In the genomic region with DNA sequence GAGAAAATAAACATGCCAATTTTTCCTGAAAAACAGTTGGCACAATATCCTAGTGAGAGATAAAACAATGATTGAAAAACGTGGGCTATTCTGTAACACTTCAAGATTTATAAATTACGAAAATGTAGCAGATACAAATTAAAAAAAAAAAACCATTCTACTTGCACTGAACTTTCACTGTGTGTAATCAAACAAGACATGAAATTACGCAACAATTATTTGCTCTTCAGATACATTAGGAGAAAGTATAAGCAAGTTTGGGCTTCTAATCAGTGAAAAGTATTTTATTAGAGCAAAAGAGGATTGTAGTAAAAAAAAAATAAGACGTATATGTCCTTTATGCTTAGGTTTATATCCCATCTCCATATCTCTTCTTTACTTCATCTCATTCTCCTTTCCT, we compare ENCODE assay signal across 27 cellular contexts.
"Had no signal": no experiment of that assay in that cellular context is flagged by ENCODE, and none has a peak within 500 bp of the region (broad histone marks: within the 10 kb centered on the region; RNA-seq: fewer than 3 reads in every experiment).

No MANE protein-coding gene starts in this region.

- H3K4me1 ChIP-seq: esophagus squamous epithelium, gastrocnemius medialis, heart right ventricle, left lung, lower lobe of right lung had no signal

- H3K4me1 Mint-ChIP-seq: endodermal cell, mesothelial cell of epicardium, naive B cell had no signal

- H3K36me3 Mint-ChIP-seq: mesothelial cell of epicardium, naive B cell had no signal

- H3K4me3 ChIP-seq: esophagus squamous epithelium, gastrocnemius medialis, heart right ventricle, left lung, lower lobe of right lung, mucosa of descending colon had no signal

- FAIRE-seq: endometrium, islet of Langerhans, keratinocyte had no signal

- H3K27ac Mint-ChIP-seq: dendritic cell treated with granulocyte-macrophage colony-stimulating factor and Interleukin-4, amounts not matched to agents 40 ng/mL and 50 ng/mL, for 4 days; effector memory CD8-positive, alpha-beta T cell; endodermal cell; mesothelial cell of epicardium; naive B cell had no signal

- ATAC-seq: effector memory CD8-positive, alpha-beta T cell; esophagus mucosa; gastrocnemius medialis; heart right ventricle; left cardiac atrium; left lung; left ventricle myocardium superior; lower lobe of right lung; mucosa of descending colon had no signal

- H3K9me3 Mint-ChIP-seq: endodermal cell, mesothelial cell of epicardium had no signal

- H3K27ac ChIP-seq: epithelial cell of prostate, esophagus squamous epithelium, gastrocnemius medialis, heart right ventricle, left lung, lower lobe of right lung had no signal

- H3K27me3 ChIP-seq: esophagus squamous epithelium, gastrocnemius medialis, heart right ventricle, left lung had no signal

- DNase-seq: cortex of kidney; effector CD8-positive, alpha-beta T cell; effector memory CD8-positive, alpha-beta T cell; endodermal cell; erythroblast; esophagus squamous epithelium; foreskin fibroblast; foreskin melanocyte; gastrocnemius medialis; glutamatergic neuron; head of caudate nucleus; heart right ventricle; hippocampal formation; left cardiac atrium; left lung; left ventricle myocardium superior; lower lobe of right lung; mesenchymal stem cell; mucosa of descending colon; naive B cell had no signal

- H3K27me3 Mint-ChIP-seq: dendritic cell treated with granulocyte-macrophage colony-stimulating factor and Interleukin-4, amounts not matched to agents 40 ng/mL and 50 ng/mL, for 4 days; effector memory CD8-positive, alpha-beta T cell; naive B cell had no signal

- H3K9me3 ChIP-seq: esophagus squamous epithelium, gastrocnemius medialis, left lung, lower lobe of right lung, mucosa of descending colon had no signal

- H3K36me3 ChIP-seq: esophagus squamous epithelium, gastrocnemius medialis, heart right ventricle, left lung, lower lobe of right lung had no signal

- H3K4me3 Mint-ChIP-seq: dendritic cell treated with granulocyte-macrophage colony-stimulating factor and Interleukin-4, amounts not matched to agents 40 ng/mL and 50 ng/mL, for 4 days; effector memory CD8-positive, alpha-beta T cell; endodermal cell; mesothelial cell of epicardium; naive B cell had no signal
